23 cellular contexts compared by ENCODE assay signal in genomic region chr9:5900622-5901021, GRCh38. TPM values are rescaled to one million over a fixed set of nuclear protein-coding genes. Genes with fewer than 3 reads are reported as not detected.
A peak's percentile ranks its signal among the peaks of the same experiment; 100 is the strongest.
DNase-seq lines count a peak whose midpoint lies in the region; ATAC-seq, FAIRE-seq and TF ChIP-seq lines count a peak whose summit lies in the region.
"Had no signal": no experiment of that assay in that cellular context is flagged by ENCODE, and none has a peak within 500 bp of the region (broad histone marks: within the 10 kb centered on the region; RNA-seq: fewer than 3 reads in every experiment).

No MANE protein-coding gene starts in this region.

- FAIRE-seq in HepG2 (lab: Jason Lieb, UNC) = peak; percentile 55
- FAIRE-seq: A204.1, D721Med, G401.6, GM12892, HTR-8/SVneo had no signal

- H3K4me1 ChIP-seq in HepG2 (ENCODE audit: insufficient read depth, low read length) = peaks cover 65% of the 10 kb centered on the region
- no peaks in the 10 kb centered on the region for H3K4me1 ChIP-seq in right lobe of liver
- H3K4me1 ChIP-seq in prostate gland (replicated peaks) = no peaks in the 10 kb centered on the region
- H3K4me1 ChIP-seq: BE2C had no signal

- no peaks in the 10 kb centered on the region for H3K27me3 ChIP-seq in HepG2 (ENCODE audit: control insufficient read depth in 1 of 2, insufficient read depth in 2 of 2, low read length in 2 of 2)
- no peaks in the 10 kb centered on the region for H3K27me3 ChIP-seq in right lobe of liver
- H3K27me3 ChIP-seq in prostate gland (replicated peaks; ENCODE audit: insufficient read depth) = no peaks in the 10 kb centered on the region
- H3K27me3 ChIP-seq: BE2C had no signal

- no peak overlapping the region for H3K4me3 Mint-ChIP-seq in nephron
- H3K4me3 Mint-ChIP-seq: CD8-positive, alpha-beta T cell; HFFc6 had no signal

- no peak for DNase-seq in HepG2 (ENCODE audit: low spot score)
- no peak for DNase-seq in right lobe of liver
- DNase-seq in fibroblast of peridontal ligament (ENCODE audit: extremely low read depth) = peak; percentile 5
- no peak for DNase-seq in prostate gland (ENCODE audit: low spot score)
- no peak for DNase-seq in stimulated activated naive CD4-positive, alpha-beta T cell (lab: John Stamatoyannopoulos, UW)
- no peak for DNase-seq in posterior vena cava (ENCODE audit: low spot score)
- DNase-seq: BE2C; CD8-positive, alpha-beta T cell; COR-L47; DMS153; DMS79 treated with DMSO at 0.1 percent for 48 hours; EL; HCEC 1CT; HFFc6 had no signal

- BruUV-seq in HepG2 (replicated peaks; lab: Mats Ljungman, UMichigan) = no TSS peak

- no peak for TF ChIP-seq CTCF in HepG2 (CRISPR knock-in tag; IDR thresholded peaks at IDR 0.05)
- no peak for TF ChIP-seq CTCF in right lobe of liver (IDR thresholded peaks at IDR 0.05)
- no peak for TF ChIP-seq CTCF in nephron (IDR thresholded peaks at IDR 0.05; ENCODE audit: unreplicated experiment in 3 of 3)
- no peak for TF ChIP-seq CTCF in prostate gland (IDR thresholded peaks at IDR 0.05)

- TF ChIP-seq EP300 in HepG2 (IDR thresholded peaks at IDR 0.05; ENCODE audit: low read depth in 2 of 2, low read length in 2 of 2) (peak in 1 of 2 experiments; percentile 28; a peak in 1 of 4 replicates), HepG2 (CRISPR knock-in tag; IDR thresholded peaks at IDR 0.05; ENCODE audit: borderline replicate concordance) (no peak)

- H3K27ac ChIP-seq in HepG2 (ENCODE audit: extremely low read length, insufficient read depth, low read length) = peak overlapping the region; percentile 58
- no peak overlapping the region for H3K27ac ChIP-seq in right lobe of liver
- H3K27ac ChIP-seq in prostate gland = no peak overlapping the region
- H3K27ac ChIP-seq: C4-2B had no signal

- POLR2A ChIA-PET in HepG2 (lab: Yijun Ruan, JAX) = no interaction called here

- no peak for TF ChIP-seq RAD21 in HepG2 (CRISPR knock-in tag; IDR thresholded peaks at IDR 0.05)

- CTCF ChIA-PET in HepG2 (lab: Yijun Ruan, JAX; ENCODE audit: low intra/inter-chr PET ratio, low total read pairs) = no interaction called here

- no peak overlapping the region for H2AFZ ChIP-seq in HepG2 (ENCODE audit: low read length)

- H3K4me2 ChIP-seq in HepG2 (ENCODE audit: low read depth, low read length) = peak overlapping the region; percentile 42

- no peaks in the 10 kb centered on the region for H4K20me1 ChIP-seq in HepG2 (ENCODE audit: insufficient read depth, low read length)

- H3K27ac Mint-ChIP-seq in nephron = peak overlapping the region; percentile 67 to 93 (median 87)
- H3K27ac Mint-ChIP-seq: HFFc6 had no signal

- intact Hi-C loops in HepG2 (cut with micrococcal nuclease; ENCODE audit: unreplicated experiment) (no loop called here), right lobe of liver (cut with DNase I) (no loop called here), prostate gland (cut with DNase I) (no loop called here), posterior vena cava (cut with DNase I) (no loop called here)

- H3K9ac ChIP-seq in HepG2 (ENCODE audit: insufficient read depth, low read depth, low read length) = no peak overlapping the region

- no peaks in the 10 kb centered on the region for H3K9me3 Mint-ChIP-seq in nephron
- H3K9me3 Mint-ChIP-seq: CD8-positive, alpha-beta T cell; HFFc6 had no signal

- H3K36me3 Mint-ChIP-seq in nephron (ENCODE audit: low read depth) = peaks cover 33% of the 10 kb centered on the region

- peak; percentile 56; the same call in 1 of the 3 replicates for ATAC-seq in HepG2
- ATAC-seq in right lobe of liver = no peak
- ATAC-seq: CD8-positive, alpha-beta T cell had no signal

- H3K4me1 Mint-ChIP-seq in nephron = peaks cover 6% of the 10 kb centered on the region

- H3K4me3 ChIP-seq in HepG2 (replicated peaks in 1 of 3; ENCODE audit: insufficient read depth in 1 of 3, low read depth in 2 of 3, low read length in 3 of 3) (peak overlapping the region in 1 of 3 experiments; percentile 8; a peak in 1 of 6 replicates), right lobe of liver (no peak overlapping the region), prostate gland (no peak overlapping the region)

- no peaks in the 10 kb centered on the region for H3K27me3 Mint-ChIP-seq in nephron (ENCODE audit: low read depth)

- no peaks in the 10 kb centered on the region for H3K9me3 ChIP-seq in HepG2 (ENCODE audit: low read length)
- no peaks in the 10 kb centered on the region for H3K9me3 ChIP-seq in right lobe of liver
- no peaks in the 10 kb centered on the region for H3K9me3 ChIP-seq in prostate gland
- H3K9me3 ChIP-seq: BE2C had no signal

- H3K36me3 ChIP-seq in HepG2 (replicated peaks in 1 of 2; ENCODE audit: control insufficient read depth in 1 of 2, insufficient read depth in 2 of 2, low read length in 2 of 2) = no peaks in the 10 kb centered on the region
- no peaks in the 10 kb centered on the region for H3K36me3 ChIP-seq in right lobe of liver
- H3K36me3 ChIP-seq in prostate gland = no peaks in the 10 kb centered on the region
- H3K36me3 ChIP-seq: BE2C had no signal

- TF ChIP-seq POLR2A in HepG2 (IDR thresholded peaks at IDR 0.05; ENCODE audit: insufficient read depth in 1 of 2, low read depth in 2 of 2, low read length in 2 of 2) = no peak
- no peak for TF ChIP-seq POLR2A in right lobe of liver (IDR thresholded peaks at IDR 0.05)
- TF ChIP-seq POLR2A in prostate gland (IDR thresholded peaks at IDR 0.05) = no peak

- in situ Hi-C loops in HepG2 (cut with HindIII; ENCODE audit: extremely low pct_ligation_motif_present, low pct_unique_long_range_greater_than_20kb) = no loop called here

- no peaks in the 10 kb centered on the region for H3K79me2 ChIP-seq in HepG2 (ENCODE audit: insufficient read depth, low read length)

TF ChIP-seq in HepG2, 621 proteins besides CTCF, POLR2A, EP300 and RAD21 (continues in another document):
- peak; percentile 62 for TF ChIP-seq RARA (CRISPR knock-in tag; IDR thresholded peaks at IDR 0.05)
- peak; percentile 48; the same call in 1 of the 2 replicates for TF ChIP-seq ELF3 (CRISPR knock-in tag; IDR thresholded peaks at IDR 0.05)
- TF ChIP-seq RXRB (CRISPR knock-in tag; IDR thresholded peaks at IDR 0.05; ENCODE audit: borderline replicate concordance) = 0 out of 2 replicates have a peak, but pooled peaks have one; percentile 27
- TF ChIP-seq MAFG (CRISPR knock-in tag; IDR thresholded peaks at IDR 0.05) = no peak
- 0 out of 2 replicates have a peak, but pooled peaks have one; percentile 6 for TF ChIP-seq FOXA3 (CRISPR knock-in tag; IDR thresholded peaks at IDR 0.05)
- TF ChIP-seq CREM (IDR thresholded peaks at IDR 0.05) = no peak
- TF ChIP-seq CREM (CRISPR knock-in tag; IDR thresholded peaks at IDR 0.05) = no peak
- TF ChIP-seq GFI1 (CRISPR knock-in tag; IDR thresholded peaks at IDR 0.05; ENCODE audit: borderline replicate concordance) = peak; percentile 41; the same call in 1 of the 2 replicates
- TF ChIP-seq NFIC (IDR thresholded peaks at IDR 0.05; ENCODE audit: low read length) = peak; percentile 40; the same call in 1 of the 2 replicates

RNA-seq across cellular contexts. Expression of gene MLANA, which starts 9.9 kb away (rescaled TPM):
- 0.11 and 0.72 TPM in 2 replicates for total RNA-seq in HepG2 (2016; rRNA removed; fragmentation: Illumina TruSeq; extraction: Trizol)
- 0.88 TPM in 1 of 2 replicates, not detected in the other for total RNA-seq in HepG2 (2016; cell fraction: cytosol; rRNA removed; fragmentation: Illumina TruSeq; extraction: Trizol; ENCODE audit: low read depth)
- total RNA-seq in HepG2 (2016; cell fraction: insoluble cytoplasmic fraction; rRNA removed; fragmentation: Illumina TruSeq; extraction: Trizol) = 0.15 and 0.32 TPM in 2 replicates
- total RNA-seq in HepG2 (2016; cell fraction: membrane; rRNA removed; fragmentation: Illumina TruSeq; extraction: Trizol) = 0.43 and 0.72 TPM in 2 replicates
- not detected in 2 replicates for total RNA-seq in HepG2 (2016; cell fraction: nucleus; rRNA removed; fragmentation: Illumina TruSeq; extraction: Trizol)
- polyA plus RNA-seq in HepG2 (2011; rRNA removed) = 0.18 TPM in 1 of 2 replicates, not detected in the other
- not detected in 2 replicates for polyA plus RNA-seq in HepG2 (2011; cell fraction: cytosol; rRNA removed)
- polyA plus RNA-seq in HepG2 (2011; cell fraction: nucleus; rRNA removed) = not detected in 2 replicates
- 0.23 and 0.43 TPM in 2 replicates for polyA plus RNA-seq in HepG2 (2012)
- polyA plus RNA-seq in HepG2 (2016; cell fraction: cytosol; fragmentation: Illumina TruSeq; extraction: Trizol; ENCODE audit: low read depth) = 0.75 and 0.91 TPM in 2 replicates
- 0.23 and 0.33 TPM in 2 replicates for polyA plus RNA-seq in HepG2 (2016; cell fraction: insoluble cytoplasmic fraction; fragmentation: Illumina TruSeq; extraction: Trizol; ENCODE audit: low read depth)
- 0.70 and 1.0 TPM in 2 replicates for polyA plus RNA-seq in HepG2 (2016; cell fraction: membrane; fragmentation: Illumina TruSeq; extraction: Trizol; ENCODE audit: low read depth)
- polyA plus RNA-seq in HepG2 (2016; cell fraction: nucleus; fragmentation: Illumina TruSeq; extraction: Trizol; ENCODE audit: insufficient read depth, low read depth) = not detected in 2 replicates
- polyA minus RNA-seq in HepG2 (2011; rRNA and poly(A)+ RNA removed; ENCODE audit: low replicate concordance) = 0.10 TPM in 1 of 2 replicates, not detected in the other
- polyA minus RNA-seq in HepG2 (2011; cell fraction: cytosol; rRNA and poly(A)+ RNA removed) = not detected in 2 replicates
- polyA minus RNA-seq in HepG2 (2011; cell fraction: nucleus; rRNA and poly(A)+ RNA removed) = not detected in 2 replicates
- total RNA-seq in right lobe of liver = not detected
- total RNA-seq in prostate gland = not detected
- total RNA-seq in posterior vena cava = not detected
- total RNA-seq: CD8-positive, alpha-beta T cell; H4; HFFc6 had no signal
- polyA plus RNA-seq: AG04450 had no signal
